ENCODE assay signal across 9 cellular contexts in genomic region chr1:192544983-192545393, GRCh38. TPM values are rescaled to one million over a fixed set of nuclear protein-coding genes. Genes with fewer than 3 reads are reported as not detected.
DNase-seq lines count a peak whose midpoint lies in the region; ATAC-seq and TF ChIP-seq lines count a peak whose summit lies in the region.
"Had no signal": no experiment of that assay in that cellular context is flagged by ENCODE, and none has a peak within 500 bp of the region (broad histone marks: within the 10 kb centered on the region; RNA-seq: fewer than 3 reads in every experiment).

No MANE protein-coding gene starts in this region.

- 93% methylated on average over 2 of the region's 5 CpGs; no CpG with 5 or more reads in 1 of the 2 experiments for WGBS in IMR-90 (ENCODE audit: extremely low coverage in 2 of 2, insufficient read length in 1 of 2), 2 experiments

- TF ChIP-seq CTCF in GM10248 (IDR thresholded peaks at IDR 0.05; ENCODE audit: control extremely low read depth, extremely low read depth, low read depth, missing control alignments) (no peak), IMR-90 (conservative IDR thresholded peaks at IDR 0.05; ENCODE audit: low read depth, low read length) (no peak)

- peak overlapping the region; percentile 46; the same call in 1 of the 2 replicates for H3K4ac ChIP-seq in IMR-90 (ENCODE audit: low read depth, low read length)

- peaks cover 4% of the 10 kb centered on the region for H3K27me3 Mint-ChIP-seq in stimulated activated naive CD8-positive, alpha-beta T cell treated with anti-CD3 and anti-CD28 coated beads, Interleukin-15, Interleukin-2, amounts not matched to agents 100 ng/mL and 50 ng/mL, for 24 hours

- peak overlapping the region; percentile 57 for H3K27ac Mint-ChIP-seq in stimulated activated naive CD8-positive, alpha-beta T cell treated with anti-CD3 and anti-CD28 coated beads, Interleukin-15, Interleukin-2, amounts not matched to agents 100 ng/mL and 50 ng/mL, for 24 hours

- no peak overlapping the region for H2AK5ac ChIP-seq in IMR-90 (ENCODE audit: low read depth, low read length)

- no peaks in the 10 kb centered on the region for H3K36me3 Mint-ChIP-seq in stimulated activated naive CD8-positive, alpha-beta T cell treated with anti-CD3 and anti-CD28 coated beads, Interleukin-15, Interleukin-2, amounts not matched to agents 100 ng/mL and 50 ng/mL, for 24 hours (ENCODE audit: low read depth)

- no peak overlapping the region; the same call in 1 of the 2 replicates for H3K27ac ChIP-seq in IMR-90 (ENCODE audit: insufficient read depth, low read length)

- in situ Hi-C loops in IMR-90 (cut with MboI; ENCODE audit: low sequenced_read_pairs), result no loop called here

- intact Hi-C loops in IMR-90 (cut with micrococcal nuclease), result no loop called here

- peaks cover 3% of the 10 kb centered on the region for H3K9me1 ChIP-seq in IMR-90 (ENCODE audit: insufficient read depth, low read length)

- H3K79me1 ChIP-seq in IMR-90 (ENCODE audit: low read depth in 1 of 2, low read length in 2 of 2), result no peaks in the 10 kb centered on the region

- POLR2A ChIA-PET in GM10248 (lab: Yijun Ruan, JAX) (interaction anchor here (0.6 to 1.2 kb wide), 3 partner anchors 9 to 33 kb away, joined by 3 to 4 read pairs (median 3); no protein-coding TSS in a partner anchor), IMR-90 (lab: Charles Lee; ENCODE audit: unreplicated experiment) (no interaction called here), HEK293T (lab: Yijun Ruan, JAX) (no interaction called here)

- 0 out of 2 replicates have a peak overlapping the region, but pooled peaks have one; percentile 37 for H3K14ac ChIP-seq in IMR-90 (replicated peaks; ENCODE audit: low read depth, low read length)

- no peak overlapping the region for H2AFZ ChIP-seq in IMR-90 (replicated peaks; ENCODE audit: low read length, poor library complexity)

- H3K56ac ChIP-seq in IMR-90 (ENCODE audit: extremely low read depth, insufficient read depth, low read length), result peak overlapping the region; percentile 12; the same call in 1 of the 2 replicates

- H3K4me3 Mint-ChIP-seq in stimulated activated naive CD8-positive, alpha-beta T cell treated with anti-CD3 and anti-CD28 coated beads, Interleukin-15, Interleukin-2, amounts not matched to agents 100 ng/mL and 50 ng/mL, for 24 hours, result peak overlapping the region; percentile 72

- peak overlapping the region; percentile 82 for H2BK120ac ChIP-seq in IMR-90 (ENCODE audit: low read depth, low read length)

- peaks cover 8% of the 10 kb centered on the region for H3K4me1 ChIP-seq in IMR-90 (ENCODE audit: control insufficient read depth, insufficient read depth, low read length)

- peak overlapping the region in 1 of 2 experiments; percentile 71; a peak in 2 of 4 replicates for H4K8ac ChIP-seq in IMR-90 (ENCODE audit: low read depth in 2 of 2, low read length in 2 of 2)

- peak overlapping the region; percentile 85 for H2BK5ac ChIP-seq in IMR-90 (ENCODE audit: low read depth, low read length, poor library complexity, severe bottlenecking)

- DNase-seq in GM10248 (ENCODE audit: extremely low spot score) (peak; percentile 26), IMR-90 (peak; percentile 59), cerebellar cortex (ENCODE audit: low spot score) (peak; percentile 55), HEK293T (ENCODE audit: extremely low spot score) (no peak), NK-92 (lab: John Stamatoyannopoulos, UW; ENCODE audit: unreplicated experiment) (no peak)
- DNase-seq in stimulated activated CD8-positive, alpha-beta memory T cell treated with anti-CD3 and anti-CD28 coated beads, Interleukin-4, amount 100 ng/mL, for 48 hours, result no peak
- DNase-seq: lower lobe of right lung had no signal

- dilution Hi-C loops in IMR-90 (cut with HindIII; ENCODE audit: low sequenced_read_pairs, unreplicated experiment), result no loop called here

- CTCF ChIA-PET in GM10248 (lab: Yijun Ruan, JAX) (interaction anchor here (0.9 to 6.5 kb wide), 13 partner anchors 10 to 70 kb away, joined by 3 to 33 read pairs (median 5); no protein-coding TSS in a partner anchor), IMR-90 (lab: Yijun Ruan, JAX) (interaction anchor here (1.3 to 1.5 kb wide), 3 partner anchors 38 to 70 kb away, joined by 3 to 6 read pairs (median 3); no protein-coding TSS in a partner anchor), HEK293T (lab: Yijun Ruan, JAX) (no interaction called here)

- TF ChIP-seq POLR2A in IMR-90 (IDR thresholded peaks at IDR 0.05; ENCODE audit: low read depth, low read length), result no peak

- peak overlapping the region; percentile 68; the same call in 1 of the 2 replicates for H3K23ac ChIP-seq in IMR-90 (ENCODE audit: low read depth, low read length)

- H3K18ac ChIP-seq in IMR-90 (ENCODE audit: low read depth, low read length), result peak overlapping the region; percentile 52

- peak overlapping the region; percentile 51; the same call in 1 of the 3 replicates for H2BK15ac ChIP-seq in IMR-90 (ENCODE audit: low read depth, low read length)

- no peak overlapping the region; the same call in 1 of the 2 replicates for H4K5ac ChIP-seq in IMR-90 (ENCODE audit: low read depth, low read length)

- H3K4me2 ChIP-seq in IMR-90 (ENCODE audit: low read depth, low read length), result peak overlapping the region; percentile 50

- H4K91ac ChIP-seq in IMR-90 (ENCODE audit: insufficient read depth, low read depth, low read length), result peak overlapping the region; percentile 13; the same call in 1 of the 2 replicates

- peaks cover 52% of the 10 kb centered on the region for H3K4me1 Mint-ChIP-seq in stimulated activated naive CD8-positive, alpha-beta T cell treated with anti-CD3 and anti-CD28 coated beads, Interleukin-15, Interleukin-2, amounts not matched to agents 100 ng/mL and 50 ng/mL, for 24 hours (ENCODE audit: low read depth)

- H3K27me3 ChIP-seq in IMR-90 (ENCODE audit: control insufficient read depth, insufficient read depth, low read length), result no peaks in the 10 kb centered on the region

- no peak overlapping the region for H3K9ac ChIP-seq in IMR-90 (ENCODE audit: low read depth, low read length)

- H3K9me3 ChIP-seq in IMR-90 (ENCODE audit: control insufficient read depth, insufficient read depth, low read length), result no peaks in the 10 kb centered on the region
- H3K9me3 ChIP-seq: lower lobe of right lung had no signal

- no TSS peak for BruUV-seq in IMR-90 (replicated peaks; lab: Mats Ljungman, UMichigan)

- H3K4me3 ChIP-seq in IMR-90 (ENCODE audit: insufficient read depth, low read depth, low read length), result no peak overlapping the region
- H3K4me3 ChIP-seq: lower lobe of right lung had no signal

- H3K36me3 ChIP-seq in IMR-90 (ENCODE audit: control insufficient read depth, insufficient read depth, low read length), result no peaks in the 10 kb centered on the region
- H3K36me3 ChIP-seq: lower lobe of right lung had no signal

- no peak for TF ChIP-seq RAD21 in IMR-90 (IDR thresholded peaks at IDR 0.05; ENCODE audit: low read length)

- peak; percentile 71 for ATAC-seq in GM21717 (IDR thresholded peaks at IDR 0.05; ENCODE audit: unreplicated experiment)
- peak; percentile 76 for ATAC-seq in IMR-90 (ENCODE audit: low read depth)

- peak overlapping the region; percentile 90 for H2BK20ac ChIP-seq in IMR-90 (ENCODE audit: low read depth, low read length)

- no peaks in the 10 kb centered on the region for H3K9me3 Mint-ChIP-seq in stimulated activated naive CD8-positive, alpha-beta T cell treated with anti-CD3 and anti-CD28 coated beads, Interleukin-15, Interleukin-2, amounts not matched to agents 100 ng/mL and 50 ng/mL, for 24 hours

- H2AK9ac ChIP-seq in IMR-90 (replicated peaks; ENCODE audit: low read depth, low read length, poor library complexity), result no peak overlapping the region

- H4K20me1 ChIP-seq in IMR-90 (ENCODE audit: insufficient read depth, low read length), result no peaks in the 10 kb centered on the region

TF ChIP-seq in IMR-90, 13 proteins besides CTCF, POLR2A, EP300 and RAD21 (continues in another document):
- TF ChIP-seq FOS (IDR thresholded peaks at IDR 0.05; ENCODE audit: low read depth, low read length) (peak; percentile 15; the same call in 1 of the 2 replicates), NFE2L2 (IDR thresholded peaks at IDR 0.05; ENCODE audit: low read depth, low read length) (no peak), MAFK (IDR thresholded peaks at IDR 0.05; ENCODE audit: low read depth, low read length) (peak; percentile 67), SMC3 (IDR thresholded peaks at IDR 0.05; ENCODE audit: low read depth, low read length) (no peak)
- TF ChIP-seq, protein P1, sequence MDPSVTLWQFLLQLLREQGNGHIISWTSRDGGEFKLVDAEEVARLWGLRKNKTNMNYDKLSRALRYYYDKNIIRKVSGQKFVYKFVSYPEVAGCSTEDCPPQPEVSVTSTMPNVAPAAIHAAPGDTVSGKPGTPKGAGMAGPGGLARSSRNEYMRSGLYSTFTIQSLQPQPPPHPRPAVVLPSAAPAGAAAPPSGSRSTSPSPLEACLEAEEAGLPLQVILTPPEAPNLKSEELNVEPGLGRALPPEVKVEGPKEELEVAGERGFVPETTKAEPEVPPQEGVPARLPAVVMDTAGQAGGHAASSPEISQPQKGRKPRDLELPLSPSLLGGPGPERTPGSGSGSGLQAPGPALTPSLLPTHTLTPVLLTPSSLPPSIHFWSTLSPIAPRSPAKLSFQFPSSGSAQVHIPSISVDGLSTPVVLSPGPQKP (IDR thresholded peaks at IDR 0.05; ENCODE audit: borderline replicate concordance, low read depth, low read length), result no peak

TF ChIP-seq in HEK293T, 16 proteins besides CTCF, POLR2A, EP300 and RAD21:
- TF ChIP-seq SUZ12 (IDR thresholded peaks at IDR 0.05), result no peak
- TF ChIP-seq FOXK2 (IDR thresholded peaks at IDR 0.05), result no peak
- TF ChIP-seq NFRKB (IDR thresholded peaks at IDR 0.05), result no peak
- no peak for TF ChIP-seq TARDBP (IDR thresholded peaks at IDR 0.05)
- TF ChIP-seq HDGF (IDR thresholded peaks at IDR 0.05; ENCODE audit: borderline replicate concordance), result no peak

RNA-seq across cellular contexts. Expression of gene RGS1, which starts 30.6 kb away (rescaled TPM):
- total RNA-seq in IMR-90 (2012; rRNA removed), result not detected in 2 replicates
- polyA plus RNA-seq in IMR-90 (2012; rRNA removed), result not detected in 2 replicates
- polyA plus RNA-seq in IMR-90 (2012; cell fraction: cytosol; rRNA removed), result not detected in 2 replicates
- not detected in 2 replicates for polyA plus RNA-seq in IMR-90 (2012; cell fraction: nucleus; rRNA removed; ENCODE audit: low replicate concordance)

Comparison
In these comparisons a context has a peak if more than half of its experiments do, and no peak if none do; other contexts are left out.
1. DNase-seq: peak in GM10248 (single experiment), IMR-90 (single experiment) and cerebellar cortex (single experiment); none in HEK293T (single experiment), NK-92 (single experiment) and stimulated activated CD8-positive, alpha-beta memory T cell treated with anti-CD3 and anti-CD28 coated beads, Interleukin-4, amount 100 ng/mL, for 48 hours (single experiment).